1 cellular context compared by ENCODE assay signal in the genomic region with DNA sequence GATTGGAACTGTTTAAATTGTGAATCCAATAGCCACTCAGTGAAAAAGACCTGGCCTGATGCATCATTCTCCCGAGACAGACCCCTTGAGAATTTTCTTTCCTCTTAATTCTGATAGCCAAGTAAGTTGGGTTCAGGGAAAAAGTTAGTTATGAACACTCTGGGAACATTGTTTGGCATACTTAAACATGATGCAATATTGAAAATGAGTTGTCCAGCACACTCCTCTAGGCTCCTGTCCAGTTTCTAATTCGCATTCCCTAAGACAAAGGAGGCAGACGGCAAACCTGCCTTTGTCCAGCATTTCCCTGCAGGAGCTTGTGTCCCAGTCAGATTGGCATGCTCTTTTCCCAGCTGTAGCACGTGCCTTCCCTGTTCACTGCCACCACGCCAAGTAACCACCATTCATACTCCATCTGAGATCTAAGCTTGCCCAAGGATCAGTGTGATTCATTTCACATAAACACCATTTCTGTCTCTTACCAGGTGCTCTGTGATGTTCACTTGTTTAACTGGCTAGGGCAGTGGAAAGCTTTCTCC.
TF ChIP-seq lines count a peak whose summit lies in the region.

No MANE protein-coding gene starts in this region.

TF ChIP-seq in WTC11, 78 proteins besides CTCF, POLR2A, EP300 and RAD21:
- TF ChIP-seq, protein P1, sequence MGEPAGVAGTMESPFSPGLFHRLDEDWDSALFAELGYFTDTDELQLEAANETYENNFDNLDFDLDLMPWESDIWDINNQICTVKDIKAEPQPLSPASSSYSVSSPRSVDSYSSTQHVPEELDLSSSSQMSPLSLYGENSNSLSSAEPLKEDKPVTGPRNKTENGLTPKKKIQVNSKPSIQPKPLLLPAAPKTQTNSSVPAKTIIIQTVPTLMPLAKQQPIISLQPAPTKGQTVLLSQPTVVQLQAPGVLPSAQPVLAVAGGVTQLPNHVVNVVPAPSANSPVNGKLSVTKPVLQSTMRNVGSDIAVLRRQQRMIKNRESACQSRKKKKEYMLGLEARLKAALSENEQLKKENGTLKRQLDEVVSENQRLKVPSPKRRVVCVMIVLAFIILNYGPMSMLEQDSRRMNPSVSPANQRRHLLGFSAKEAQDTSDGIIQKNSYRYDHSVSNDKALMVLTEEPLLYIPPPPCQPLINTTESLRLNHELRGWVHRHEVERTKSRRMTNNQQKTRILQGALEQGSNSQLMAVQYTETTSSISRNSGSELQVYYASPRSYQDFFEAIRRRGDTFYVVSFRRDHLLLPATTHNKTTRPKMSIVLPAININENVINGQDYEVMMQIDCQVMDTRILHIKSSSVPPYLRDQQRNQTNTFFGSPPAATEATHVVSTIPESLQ (CRISPR knock-in tag; IDR thresholded peaks at IDR 0.05) = no peak
- TF ChIP-seq FOXJ3 (CRISPR knock-in tag; IDR thresholded peaks at IDR 0.05; ENCODE audit: borderline replicate concordance) = no peak
- no peak for TF ChIP-seq CREB1 (CRISPR knock-in tag; IDR thresholded peaks at IDR 0.05)
- TF ChIP-seq, protein P2, sequence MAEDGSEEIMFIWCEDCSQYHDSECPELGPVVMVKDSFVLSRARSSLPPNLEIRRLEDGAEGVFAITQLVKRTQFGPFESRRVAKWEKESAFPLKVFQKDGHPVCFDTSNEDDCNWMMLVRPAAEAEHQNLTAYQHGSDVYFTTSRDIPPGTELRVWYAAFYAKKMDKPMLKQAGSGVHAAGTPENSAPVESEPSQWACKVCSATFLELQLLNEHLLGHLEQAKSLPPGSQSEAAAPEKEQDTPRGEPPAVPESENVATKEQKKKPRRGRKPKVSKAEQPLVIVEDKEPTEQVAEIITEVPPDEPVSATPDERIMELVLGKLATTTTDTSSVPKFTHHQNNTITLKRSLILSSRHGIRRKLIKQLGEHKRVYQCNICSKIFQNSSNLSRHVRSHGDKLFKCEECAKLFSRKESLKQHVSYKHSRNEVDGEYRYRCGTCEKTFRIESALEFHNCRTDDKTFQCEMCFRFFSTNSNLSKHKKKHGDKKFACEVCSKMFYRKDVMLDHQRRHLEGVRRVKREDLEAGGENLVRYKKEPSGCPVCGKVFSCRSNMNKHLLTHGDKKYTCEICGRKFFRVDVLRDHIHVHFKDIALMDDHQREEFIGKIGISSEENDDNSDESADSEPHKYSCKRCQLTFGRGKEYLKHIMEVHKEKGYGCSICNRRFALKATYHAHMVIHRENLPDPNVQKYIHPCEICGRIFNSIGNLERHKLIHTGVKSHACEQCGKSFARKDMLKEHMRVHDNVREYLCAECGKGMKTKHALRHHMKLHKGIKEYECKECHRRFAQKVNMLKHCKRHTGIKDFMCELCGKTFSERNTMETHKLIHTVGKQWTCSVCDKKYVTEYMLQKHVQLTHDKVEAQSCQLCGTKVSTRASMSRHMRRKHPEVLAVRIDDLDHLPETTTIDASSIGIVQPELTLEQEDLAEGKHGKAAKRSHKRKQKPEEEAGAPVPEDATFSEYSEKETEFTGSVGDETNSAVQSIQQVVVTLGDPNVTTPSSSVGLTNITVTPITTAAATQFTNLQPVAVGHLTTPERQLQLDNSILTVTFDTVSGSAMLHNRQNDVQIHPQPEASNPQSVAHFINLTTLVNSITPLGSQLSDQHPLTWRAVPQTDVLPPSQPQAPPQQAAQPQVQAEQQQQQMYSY (CRISPR knock-in tag; IDR thresholded peaks at IDR 0.05) = no peak
- TF ChIP-seq, protein P3, sequence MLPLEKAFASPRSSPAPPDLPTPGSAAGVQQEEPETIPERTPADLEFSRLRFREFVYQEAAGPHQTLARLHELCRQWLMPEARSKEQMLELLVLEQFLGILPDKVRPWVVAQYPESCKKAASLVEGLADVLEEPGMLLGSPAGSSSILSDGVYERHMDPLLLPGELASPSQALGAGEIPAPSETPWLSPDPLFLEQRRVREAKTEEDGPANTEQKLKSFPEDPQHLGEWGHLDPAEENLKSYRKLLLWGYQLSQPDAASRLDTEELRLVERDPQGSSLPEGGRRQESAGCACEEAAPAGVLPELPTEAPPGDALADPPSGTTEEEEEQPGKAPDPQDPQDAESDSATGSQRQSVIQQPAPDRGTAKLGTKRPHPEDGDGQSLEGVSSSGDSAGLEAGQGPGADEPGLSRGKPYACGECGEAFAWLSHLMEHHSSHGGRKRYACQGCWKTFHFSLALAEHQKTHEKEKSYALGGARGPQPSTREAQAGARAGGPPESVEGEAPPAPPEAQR (CRISPR knock-in tag; IDR thresholded peaks at IDR 0.05) = no peak
- no peak for TF ChIP-seq FOXK1 (CRISPR knock-in tag; IDR thresholded peaks at IDR 0.05)
- TF ChIP-seq, protein P4, sequence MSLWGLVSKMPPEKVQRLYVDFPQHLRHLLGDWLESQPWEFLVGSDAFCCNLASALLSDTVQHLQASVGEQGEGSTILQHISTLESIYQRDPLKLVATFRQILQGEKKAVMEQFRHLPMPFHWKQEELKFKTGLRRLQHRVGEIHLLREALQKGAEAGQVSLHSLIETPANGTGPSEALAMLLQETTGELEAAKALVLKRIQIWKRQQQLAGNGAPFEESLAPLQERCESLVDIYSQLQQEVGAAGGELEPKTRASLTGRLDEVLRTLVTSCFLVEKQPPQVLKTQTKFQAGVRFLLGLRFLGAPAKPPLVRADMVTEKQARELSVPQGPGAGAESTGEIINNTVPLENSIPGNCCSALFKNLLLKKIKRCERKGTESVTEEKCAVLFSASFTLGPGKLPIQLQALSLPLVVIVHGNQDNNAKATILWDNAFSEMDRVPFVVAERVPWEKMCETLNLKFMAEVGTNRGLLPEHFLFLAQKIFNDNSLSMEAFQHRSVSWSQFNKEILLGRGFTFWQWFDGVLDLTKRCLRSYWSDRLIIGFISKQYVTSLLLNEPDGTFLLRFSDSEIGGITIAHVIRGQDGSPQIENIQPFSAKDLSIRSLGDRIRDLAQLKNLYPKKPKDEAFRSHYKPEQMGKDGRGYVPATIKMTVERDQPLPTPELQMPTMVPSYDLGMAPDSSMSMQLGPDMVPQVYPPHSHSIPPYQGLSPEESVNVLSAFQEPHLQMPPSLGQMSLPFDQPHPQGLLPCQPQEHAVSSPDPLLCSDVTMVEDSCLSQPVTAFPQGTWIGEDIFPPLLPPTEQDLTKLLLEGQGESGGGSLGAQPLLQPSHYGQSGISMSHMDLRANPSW (CRISPR knock-in tag; conservative IDR thresholded peaks at IDR 0.05; ENCODE audit: low read depth) = no peak
- TF ChIP-seq, protein P5, sequence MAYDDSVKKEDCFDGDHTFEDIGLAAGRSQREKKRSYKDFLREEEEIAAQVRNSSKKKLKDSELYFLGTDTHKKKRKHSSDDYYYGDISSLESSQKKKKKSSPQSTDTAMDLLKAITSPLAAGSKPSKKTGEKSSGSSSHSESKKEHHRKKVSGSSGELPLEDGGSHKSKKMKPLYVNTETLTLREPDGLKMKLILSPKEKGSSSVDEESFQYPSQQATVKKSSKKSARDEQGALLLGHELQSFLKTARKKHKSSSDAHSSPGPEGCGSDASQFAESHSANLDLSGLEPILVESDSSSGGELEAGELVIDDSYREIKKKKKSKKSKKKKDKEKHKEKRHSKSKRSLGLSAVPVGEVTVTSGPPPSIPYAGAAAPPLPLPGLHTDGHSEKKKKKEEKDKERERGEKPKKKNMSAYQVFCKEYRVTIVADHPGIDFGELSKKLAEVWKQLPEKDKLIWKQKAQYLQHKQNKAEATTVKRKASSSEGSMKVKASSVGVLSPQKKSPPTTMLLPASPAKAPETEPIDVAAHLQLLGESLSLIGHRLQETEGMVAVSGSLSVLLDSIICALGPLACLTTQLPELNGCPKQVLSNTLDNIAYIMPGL (CRISPR knock-in tag; IDR thresholded peaks at IDR 0.05) = no peak
- TF ChIP-seq, protein P6, sequence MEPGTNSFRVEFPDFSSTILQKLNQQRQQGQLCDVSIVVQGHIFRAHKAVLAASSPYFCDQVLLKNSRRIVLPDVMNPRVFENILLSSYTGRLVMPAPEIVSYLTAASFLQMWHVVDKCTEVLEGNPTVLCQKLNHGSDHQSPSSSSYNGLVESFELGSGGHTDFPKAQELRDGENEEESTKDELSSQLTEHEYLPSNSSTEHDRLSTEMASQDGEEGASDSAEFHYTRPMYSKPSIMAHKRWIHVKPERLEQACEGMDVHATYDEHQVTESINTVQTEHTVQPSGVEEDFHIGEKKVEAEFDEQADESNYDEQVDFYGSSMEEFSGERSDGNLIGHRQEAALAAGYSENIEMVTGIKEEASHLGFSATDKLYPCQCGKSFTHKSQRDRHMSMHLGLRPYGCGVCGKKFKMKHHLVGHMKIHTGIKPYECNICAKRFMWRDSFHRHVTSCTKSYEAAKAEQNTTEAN (CRISPR knock-in tag; IDR thresholded peaks at IDR 0.05) = no peak
- TF ChIP-seq NR1H2 (CRISPR knock-in tag; IDR thresholded peaks at IDR 0.05) = no peak
- TF ChIP-seq, protein P7, sequence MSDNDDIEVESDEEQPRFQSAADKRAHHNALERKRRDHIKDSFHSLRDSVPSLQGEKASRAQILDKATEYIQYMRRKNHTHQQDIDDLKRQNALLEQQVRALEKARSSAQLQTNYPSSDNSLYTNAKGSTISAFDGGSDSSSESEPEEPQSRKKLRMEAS (CRISPR knock-in tag; IDR thresholded peaks at IDR 0.05) = no peak
- TF ChIP-seq, protein P8, sequence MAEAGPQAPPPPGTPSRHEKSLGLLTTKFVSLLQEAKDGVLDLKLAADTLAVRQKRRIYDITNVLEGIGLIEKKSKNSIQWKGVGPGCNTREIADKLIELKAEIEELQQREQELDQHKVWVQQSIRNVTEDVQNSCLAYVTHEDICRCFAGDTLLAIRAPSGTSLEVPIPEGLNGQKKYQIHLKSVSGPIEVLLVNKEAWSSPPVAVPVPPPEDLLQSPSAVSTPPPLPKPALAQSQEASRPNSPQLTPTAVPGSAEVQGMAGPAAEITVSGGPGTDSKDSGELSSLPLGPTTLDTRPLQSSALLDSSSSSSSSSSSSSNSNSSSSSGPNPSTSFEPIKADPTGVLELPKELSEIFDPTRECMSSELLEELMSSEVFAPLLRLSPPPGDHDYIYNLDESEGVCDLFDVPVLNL (CRISPR knock-in tag; IDR thresholded peaks at IDR 0.05; ENCODE audit: borderline replicate concordance, low read depth) = no peak
- TF ChIP-seq ZNF671 (CRISPR knock-in tag; IDR thresholded peaks at IDR 0.05) = no peak
- TF ChIP-seq GTF2I (CRISPR knock-in tag; conservative IDR thresholded peaks at IDR 0.05) = no peak
- TF ChIP-seq EMX1 (CRISPR knock-in tag; IDR thresholded peaks at IDR 0.05) = no peak
